In genomic region chr5:139689631-139690384, GRCh38 we compare ENCODE assay signal across 8 cellular contexts. TPM values are rescaled to one million over a fixed set of nuclear protein-coding genes. Genes with fewer than 3 reads are reported as not detected.
DNase-seq lines count a peak whose midpoint lies in the region; ATAC-seq and TF ChIP-seq lines count a peak whose summit lies in the region.

No MANE protein-coding gene starts in this region.

- no peaks in the 10 kb centered on the region for H3K27me3 ChIP-seq in OCI-LY3 (ENCODE audit: low read depth, low read length)
- H3K27me3 ChIP-seq in neural cell (ENCODE audit: insufficient read depth, low read depth, low read length) = no peaks in the 10 kb centered on the region

- H3K4me3 Mint-ChIP-seq in activated CD4-positive, alpha-beta T cell treated with anti-CD3 and anti-CD28 coated beads for 36 hours = no peak overlapping the region

- H3K9me3 ChIP-seq in OCI-LY3 (ENCODE audit: insufficient read depth, low read length) (no peaks in the 10 kb centered on the region), neural cell (ENCODE audit: low read length) (no peaks in the 10 kb centered on the region)

- peak; percentile 60 for TF ChIP-seq CTCF in OCI-LY3 (IDR thresholded peaks at IDR 0.05; ENCODE audit: low read depth, low read length)
- peak; percentile 52 for TF ChIP-seq CTCF in epithelial cell of proximal tubule (conservative IDR thresholded peaks at IDR 0.05; ENCODE audit: low read depth, low read length)
- peak; percentile 79 for TF ChIP-seq CTCF in neural cell (IDR thresholded peaks at IDR 0.05; ENCODE audit: poor library complexity, severe bottlenecking)

- H2AFZ ChIP-seq in OCI-LY3 (ENCODE audit: low read depth, low read length) = no peak overlapping the region
- no peak overlapping the region for H2AFZ ChIP-seq in neural cell (ENCODE audit: low read depth, low read length)

- H3K9ac ChIP-seq in OCI-LY3 (ENCODE audit: low read length) = no peak overlapping the region
- peak overlapping the region; percentile 36 for H3K9ac ChIP-seq in neural cell (ENCODE audit: low read length)

- no peaks in the 10 kb centered on the region for H3K27me3 Mint-ChIP-seq in activated CD4-positive, alpha-beta T cell treated with anti-CD3 and anti-CD28 coated beads for 36 hours

- H3K4me1 Mint-ChIP-seq in activated CD4-positive, alpha-beta T cell treated with anti-CD3 and anti-CD28 coated beads for 36 hours = no peaks in the 10 kb centered on the region

- intact Hi-C loops in activated CD4-positive, alpha-beta T cell treated with anti-CD3 and anti-CD28 coated beads for 36 hours (cut with DNase I, micrococcal nuclease) = loop anchor here (1.0 to 5.0 kb wide), 3 partner anchors 57 to 268 kb away; no protein-coding TSS in a partner anchor
- intact Hi-C loops in posterior vena cava (cut with DNase I) = loop anchor here (2.0 to 5.0 kb wide), 2 partner anchors 43 to 55 kb away; partner anchors contain the start of gene CXXC5 (in 1 of the 2)

- H3K79me2 ChIP-seq in OCI-LY3 (ENCODE audit: low read length) (no peaks in the 10 kb centered on the region), neural cell (replicated peaks; ENCODE audit: insufficient read depth, low read length) (no peaks in the 10 kb centered on the region)

- POLR2A ChIA-PET in activated CD4-positive, alpha-beta T cell treated with anti-CD3 and anti-CD28 coated beads for 36 hours (lab: Charles Lee) = interaction anchor here (0.6 kb wide), 1 partner anchor 126 kb away, joined by 3 read pairs; no protein-coding TSS in a partner anchor

- H3K27ac ChIP-seq in OCI-LY3 (ENCODE audit: low read length) (no peak overlapping the region), neural cell (ENCODE audit: low read length) (peak overlapping the region; percentile 39)

- no peak overlapping the region for H3K27ac Mint-ChIP-seq in activated CD4-positive, alpha-beta T cell treated with anti-CD3 and anti-CD28 coated beads for 36 hours

- TF ChIP-seq EP300 in neural cell (conservative IDR thresholded peaks at IDR 0.05; ENCODE audit: poor library complexity, severe bottlenecking) = no peak

- H3K4me2 ChIP-seq in OCI-LY3 (ENCODE audit: low read length) = peak overlapping the region; percentile 46
- H3K4me2 ChIP-seq in neural cell (ENCODE audit: low read length) = no peak overlapping the region

- H3K36me3 ChIP-seq in OCI-LY3 (replicated peaks; ENCODE audit: low read depth, low read length) (no peaks in the 10 kb centered on the region), neural cell (ENCODE audit: insufficient read depth, low read length) (no peaks in the 10 kb centered on the region)

- H3K9me2 ChIP-seq in neural cell (ENCODE audit: insufficient read depth, low read length) = no peaks in the 10 kb centered on the region

- H4K20me1 ChIP-seq in OCI-LY3 (ENCODE audit: insufficient read depth, low read length) (no peaks in the 10 kb centered on the region), neural cell (ENCODE audit: insufficient read depth) (no peaks in the 10 kb centered on the region)

- CTCF ChIA-PET in activated CD4-positive, alpha-beta T cell treated with anti-CD3 and anti-CD28 coated beads for 36 hours (lab: Charles Lee) = interaction anchor here (0.8 to 2.5 kb wide), 11 partner anchors 12 to 262 kb away, joined by 3 to 17 read pairs (median 3); partner anchors contain the start of gene UBE2D2

- H3K9me3 Mint-ChIP-seq in activated CD4-positive, alpha-beta T cell treated with anti-CD3 and anti-CD28 coated beads for 36 hours (ENCODE audit: low read depth) = no peaks in the 10 kb centered on the region

- H3F3A ChIP-seq in neural cell (ENCODE audit: insufficient read depth, low read length, poor library complexity, severe bottlenecking) = no peaks in the 10 kb centered on the region

- H3K36me3 Mint-ChIP-seq in activated CD4-positive, alpha-beta T cell treated with anti-CD3 and anti-CD28 coated beads for 36 hours (ENCODE audit: low read depth) = no peaks in the 10 kb centered on the region

- H3K4me3 ChIP-seq in OCI-LY3 (ENCODE audit: low read length) (no peak overlapping the region), epithelial cell of proximal tubule (ENCODE audit: low read depth, low read length) (no peak overlapping the region), neural cell (ENCODE audit: low read length) (peak overlapping the region; percentile 36)

- peaks cover 20% of the 10 kb centered on the region for H3K4me1 ChIP-seq in OCI-LY3 (ENCODE audit: low read length)

- ATAC-seq in activated CD4-positive, alpha-beta T cell treated with anti-CD3 and anti-CD28 coated beads for 36 hours = peak; percentile 57
- ATAC-seq in HG03565 (IDR thresholded peaks at IDR 0.05; ENCODE audit: unreplicated experiment) = no peak

- peak; percentile 38 for DNase-seq in activated CD4-positive, alpha-beta T cell treated with anti-CD3 and anti-CD28 coated beads for 36 hours
- DNase-seq in activated CD4-positive, alpha-beta T cell treated with anti-CD3 and anti-CD28 coated beads for 48 hours = no peak
- no peak for DNase-seq in epithelial cell of proximal tubule (ENCODE audit: low read depth)
- DNase-seq in NCI-H524 treated with DMSO at 0.1 percent for 48 hours (lab: John Stamatoyannopoulos, UW) = no peak
- no peak for DNase-seq in posterior vena cava (ENCODE audit: low spot score)

- peak; percentile 79 for TF ChIP-seq RAD21 in neural cell (conservative IDR thresholded peaks at IDR 0.05)

TF ChIP-seq in neural cell, 6 proteins besides CTCF, POLR2A, EP300 and RAD21:
- TF ChIP-seq SMC3 (conservative IDR thresholded peaks at IDR 0.05; ENCODE audit: poor library complexity) (peak; percentile 87), REST (IDR thresholded peaks at IDR 0.05; ENCODE audit: borderline replicate concordance) (no peak), TAF1 (IDR thresholded peaks at IDR 0.05; ENCODE audit: low read depth) (peak; percentile 32), POLR2AphosphoS5 (IDR thresholded peaks at IDR 0.05) (no peak), MXI1 (conservative IDR thresholded peaks at IDR 0.05; ENCODE audit: poor library complexity, severe bottlenecking) (no peak), EZH2 (IDR thresholded peaks at IDR 0.05; ENCODE audit: borderline replicate concordance, insufficient read depth, low read length, poor library complexity, severe bottlenecking) (no peak)

RNA-seq across cellular contexts. Expression of gene CXXC5, which starts 41.7 kb away (rescaled TPM):
- 1 to 10 TPM in 1 of 2 experiments, under 1 TPM in 1; 0.82 to 1.1 TPM for total RNA-seq in activated CD4-positive, alpha-beta T cell treated with anti-CD3 and anti-CD28 coated beads for 36 hours
- total RNA-seq in epithelial cell of proximal tubule (45.0 and 56.4 TPM in 2 replicates), posterior vena cava (10 to 100 TPM; 48.9 to 49.1 TPM)
- 24.4 and 38.0 TPM in 2 replicates for polyA plus RNA-seq in neural cell
- 37.0 and 40.1 TPM in 2 replicates for polyA minus RNA-seq in neural cell

Comparison
In these comparisons a context has a peak if more than half of its experiments do, and no peak if none do; other contexts are left out.
1. RNA of gene CXXC5, which starts 41.7 kb away (total RNA-seq): 45.0 to 56.4 TPM in epithelial cell of proximal tubule and 48.9 to 49.1 TPM in posterior vena cava; 0.82 to 1.1 TPM in activated CD4-positive, alpha-beta T cell treated with anti-CD3 and anti-CD28 coated beads for 36 hours; every median in the first group is over 10 times any median in the second.
2. Peak in every context shown above with its lines, with median percentiles within 50 percentile points of each other: CTCF ChIP-seq.